2 cellular contexts compared by ENCODE assay signal in the genomic region with DNA sequence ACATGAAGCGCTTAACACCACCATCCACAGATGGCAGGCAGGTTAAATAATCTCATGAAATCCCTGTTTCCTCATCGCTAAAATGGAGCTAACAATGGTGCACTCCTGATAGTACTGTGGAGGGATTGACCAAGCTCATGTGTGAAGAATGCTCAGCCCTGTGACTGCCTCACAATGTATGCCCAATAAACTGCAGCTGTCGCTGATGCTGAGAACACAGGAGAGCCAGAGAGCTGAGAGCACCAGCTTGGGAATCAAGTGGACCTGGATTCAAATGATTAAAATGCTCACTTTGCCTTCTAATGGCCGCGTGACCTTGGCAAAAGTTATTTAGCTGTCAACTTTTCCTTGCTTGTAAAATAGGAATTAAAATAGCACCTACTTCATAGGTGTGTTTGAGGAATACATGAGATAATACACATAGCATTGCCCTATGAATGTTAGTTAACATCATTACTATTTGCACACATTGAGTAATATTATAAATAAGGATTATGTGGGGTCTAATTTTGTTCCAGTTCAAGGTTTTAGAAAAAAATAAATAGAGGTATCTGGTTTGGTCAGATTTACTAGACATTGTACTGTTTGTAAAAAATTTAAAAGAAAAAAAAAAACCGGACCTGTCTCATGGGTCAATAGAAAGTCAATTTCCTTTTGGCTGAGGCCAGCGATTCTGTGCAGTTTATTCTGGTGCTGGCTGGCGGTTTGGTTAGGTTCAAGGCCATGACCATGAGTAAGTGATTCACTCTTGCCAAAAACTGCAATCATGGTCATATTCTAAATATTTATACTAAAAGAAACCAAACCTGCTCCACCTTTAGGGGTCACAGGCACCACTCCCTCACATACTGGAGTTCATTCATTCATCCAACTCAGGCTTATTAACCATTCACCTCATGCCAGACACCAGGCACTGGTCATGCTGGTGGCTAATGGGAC.
TF ChIP-seq lines count a peak whose summit lies in the region.

No MANE protein-coding gene starts in this region.

TF ChIP-seq in endothelial cell of umbilical vein, 7 proteins besides CTCF, POLR2A, EP300 and RAD21 (continued from another document):
- TF ChIP-seq MYC (IDR thresholded peaks at IDR 0.05; ENCODE audit: low read depth, low read length): no peak
- TF ChIP-seq, protein P1, sequence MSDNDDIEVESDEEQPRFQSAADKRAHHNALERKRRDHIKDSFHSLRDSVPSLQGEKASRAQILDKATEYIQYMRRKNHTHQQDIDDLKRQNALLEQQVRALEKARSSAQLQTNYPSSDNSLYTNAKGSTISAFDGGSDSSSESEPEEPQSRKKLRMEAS (IDR thresholded peaks at IDR 0.05; ENCODE audit: insufficient read depth, insufficient read length): no peak
- no peak for TF ChIP-seq POLR2AphosphoS5 (IDR thresholded peaks at IDR 0.05; ENCODE audit: insufficient read depth, low read depth, low read length)
- TF ChIP-seq GATA2 (IDR thresholded peaks at IDR 0.05; ENCODE audit: insufficient read depth, insufficient read length, low read depth, low read length): no peak
- peak; percentile 38 for TF ChIP-seq FOS (IDR thresholded peaks at IDR 0.05; ENCODE audit: borderline replicate concordance, insufficient read depth, low read length)

TF ChIP-seq in GM23338, 12 proteins besides CTCF, POLR2A, EP300 and RAD21:
- TF ChIP-seq EZH2phosphoT487 (IDR thresholded peaks at IDR 0.05; ENCODE audit: unreplicated experiment) (no peak), ZNF331 (CRISPR knock-in tag; IDR thresholded peaks at IDR 0.05; ENCODE audit: low read depth) (no peak)
- TF ChIP-seq, protein P2, sequence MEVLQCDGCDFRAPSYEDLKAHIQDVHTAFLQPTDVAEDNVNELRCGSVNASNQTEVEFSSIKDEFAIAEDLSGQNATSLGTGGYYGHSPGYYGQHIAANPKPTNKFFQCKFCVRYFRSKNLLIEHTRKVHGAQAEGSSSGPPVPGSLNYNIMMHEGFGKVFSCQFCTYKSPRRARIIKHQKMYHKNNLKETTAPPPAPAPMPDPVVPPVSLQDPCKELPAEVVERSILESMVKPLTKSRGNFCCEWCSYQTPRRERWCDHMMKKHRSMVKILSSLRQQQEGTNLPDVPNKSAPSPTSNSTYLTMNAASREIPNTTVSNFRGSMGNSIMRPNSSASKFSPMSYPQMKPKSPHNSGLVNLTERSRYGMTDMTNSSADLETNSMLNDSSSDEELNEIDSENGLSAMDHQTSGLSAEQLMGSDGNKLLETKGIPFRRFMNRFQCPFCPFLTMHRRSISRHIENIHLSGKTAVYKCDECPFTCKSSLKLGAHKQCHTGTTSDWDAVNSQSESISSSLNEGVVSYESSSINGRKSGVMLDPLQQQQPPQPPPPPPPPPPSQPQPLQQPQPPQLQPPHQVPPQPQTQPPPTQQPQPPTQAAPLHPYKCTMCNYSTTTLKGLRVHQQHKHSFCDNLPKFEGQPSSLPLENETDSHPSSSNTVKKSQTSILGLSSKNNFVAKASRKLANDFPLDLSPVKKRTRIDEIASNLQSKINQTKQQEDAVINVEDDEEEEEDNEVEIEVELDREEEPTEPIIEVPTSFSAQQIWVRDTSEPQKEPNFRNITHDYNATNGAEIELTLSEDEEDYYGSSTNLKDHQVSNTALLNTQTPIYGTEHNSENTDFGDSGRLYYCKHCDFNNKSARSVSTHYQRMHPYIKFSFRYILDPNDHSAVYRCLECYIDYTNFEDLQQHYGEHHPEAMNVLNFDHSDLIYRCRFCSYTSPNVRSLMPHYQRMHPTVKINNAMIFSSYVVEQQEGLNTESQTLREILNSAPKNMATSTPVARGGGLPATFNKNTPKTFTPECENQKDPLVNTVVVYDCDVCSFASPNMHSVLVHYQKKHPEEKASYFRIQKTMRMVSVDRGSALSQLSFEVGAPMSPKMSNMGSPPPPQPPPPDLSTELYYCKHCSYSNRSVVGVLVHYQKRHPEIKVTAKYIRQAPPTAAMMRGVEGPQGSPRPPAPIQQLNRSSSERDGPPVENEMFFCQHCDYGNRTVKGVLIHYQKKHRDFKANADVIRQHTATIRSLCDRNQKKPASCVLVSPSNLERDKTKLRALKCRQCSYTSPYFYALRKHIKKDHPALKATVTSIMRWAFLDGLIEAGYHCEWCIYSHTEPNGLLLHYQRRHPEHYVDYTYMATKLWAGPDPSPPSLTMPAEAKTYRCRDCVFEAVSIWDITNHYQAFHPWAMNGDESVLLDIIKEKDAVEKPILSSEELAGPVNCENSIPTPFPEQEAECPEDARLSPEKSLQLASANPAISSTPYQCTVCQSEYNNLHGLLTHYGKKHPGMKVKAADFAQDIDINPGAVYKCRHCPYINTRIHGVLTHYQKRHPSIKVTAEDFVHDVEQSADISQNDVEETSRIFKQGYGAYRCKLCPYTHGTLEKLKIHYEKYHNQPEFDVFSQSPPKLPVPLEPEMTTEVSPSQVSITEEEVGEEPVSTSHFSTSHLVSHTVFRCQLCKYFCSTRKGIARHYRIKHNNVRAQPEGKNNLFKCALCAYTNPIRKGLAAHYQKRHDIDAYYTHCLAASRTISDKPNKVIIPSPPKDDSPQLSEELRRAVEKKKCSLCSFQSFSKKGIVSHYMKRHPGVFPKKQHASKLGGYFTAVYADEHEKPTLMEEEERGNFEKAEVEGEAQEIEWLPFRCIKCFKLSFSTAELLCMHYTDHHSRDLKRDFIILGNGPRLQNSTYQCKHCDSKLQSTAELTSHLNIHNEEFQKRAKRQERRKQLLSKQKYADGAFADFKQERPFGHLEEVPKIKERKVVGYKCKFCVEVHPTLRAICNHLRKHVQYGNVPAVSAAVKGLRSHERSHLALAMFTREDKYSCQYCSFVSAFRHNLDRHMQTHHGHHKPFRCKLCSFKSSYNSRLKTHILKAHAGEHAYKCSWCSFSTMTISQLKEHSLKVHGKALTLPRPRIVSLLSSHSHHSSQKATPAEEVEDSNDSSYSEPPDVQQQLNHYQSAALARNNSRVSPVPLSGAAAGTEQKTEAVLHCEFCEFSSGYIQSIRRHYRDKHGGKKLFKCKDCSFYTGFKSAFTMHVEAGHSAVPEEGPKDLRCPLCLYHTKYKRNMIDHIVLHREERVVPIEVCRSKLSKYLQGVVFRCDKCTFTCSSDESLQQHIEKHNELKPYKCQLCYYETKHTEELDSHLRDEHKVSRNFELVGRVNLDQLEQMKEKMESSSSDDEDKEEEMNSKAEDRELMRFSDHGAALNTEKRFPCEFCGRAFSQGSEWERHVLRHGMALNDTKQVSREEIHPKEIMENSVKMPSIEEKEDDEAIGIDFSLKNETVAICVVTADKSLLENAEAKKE (CRISPR knock-in tag; IDR thresholded peaks at IDR 0.05): no peak
